ENCODE assay signal across 1 cellular context in the genomic region with DNA sequence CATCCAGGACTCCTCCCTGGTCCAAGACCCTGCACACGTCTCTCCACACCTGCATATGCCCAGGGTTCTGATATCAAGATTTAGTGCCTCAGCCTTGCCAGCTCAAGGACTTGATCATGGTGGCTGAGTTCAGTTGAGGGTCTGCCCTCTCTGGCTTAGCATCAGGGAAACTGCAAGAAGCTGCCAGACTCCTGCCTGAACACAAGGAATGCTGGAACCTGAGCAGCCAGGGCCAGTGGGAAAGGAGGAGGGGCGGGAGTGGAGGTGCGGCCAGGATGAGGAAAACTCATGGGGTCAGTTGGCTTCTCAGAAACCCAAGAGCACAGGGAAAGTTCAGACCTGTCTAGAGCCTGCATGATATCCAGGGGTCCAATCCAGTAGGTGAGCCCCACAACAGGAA.
TF ChIP-seq lines count a peak whose summit lies in the region.

No MANE protein-coding gene starts in this region.

TF ChIP-seq in H1, 55 proteins besides CTCF, POLR2A, EP300 and RAD21:
- TF ChIP-seq SP2 (IDR thresholded peaks at IDR 0.05; ENCODE audit: low read length) (no peak), POU5F1 (IDR thresholded peaks at IDR 0.05; ENCODE audit: low read depth, low read length) (no peak), TCF12 (IDR thresholded peaks at IDR 0.05; ENCODE audit: low read depth, low read length) (no peak), ZNF274 (IDR thresholded peaks at IDR 0.05; ENCODE audit: borderline replicate concordance, extremely low read depth, low read length) (no peak), ASH2L (IDR thresholded peaks at IDR 0.05; ENCODE audit: low read length) (no peak), RBBP5 (IDR thresholded peaks at IDR 0.05; ENCODE audit: borderline replicate concordance, low read depth, low read length) (no peak)
- TF ChIP-seq, protein P1, sequence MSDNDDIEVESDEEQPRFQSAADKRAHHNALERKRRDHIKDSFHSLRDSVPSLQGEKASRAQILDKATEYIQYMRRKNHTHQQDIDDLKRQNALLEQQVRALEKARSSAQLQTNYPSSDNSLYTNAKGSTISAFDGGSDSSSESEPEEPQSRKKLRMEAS (IDR thresholded peaks at IDR 0.05), result no peak
